In genomic region chr5:150302301-150303069, GRCh38 we compare ENCODE assay signal across 9 cellular contexts. TPM values are rescaled to one million over a fixed set of nuclear protein-coding genes. Genes with fewer than 3 reads are reported as not detected.
DNase-seq lines count a peak whose midpoint lies in the region; ATAC-seq and TF ChIP-seq lines count a peak whose summit lies in the region.
"Had no signal": no experiment of that assay in that cellular context is flagged by ENCODE, and none has a peak within 500 bp of the region (broad histone marks: within the 10 kb centered on the region; RNA-seq: fewer than 3 reads in every experiment).

Gene ARSI (minus strand): TSS chr5:150302905. CDS start chr5:150302373, 532 bp downstream.

- POLR2A ChIA-PET in AG04449 (lab: Yijun Ruan, JAX): interaction anchor here (0.5 to 1.0 kb wide), 4 partner anchors 9 to 147 kb away, joined by 3 read pairs; partner anchors contain the start of gene PDGFRB

- no peaks in the 10 kb centered on the region for H3K27me3 ChIP-seq in fibroblast of lung (ENCODE audit: control insufficient read depth, insufficient read depth, low read length)

- H3K4me3 Mint-ChIP-seq in activated CD8-positive, alpha-beta memory T cell treated with anti-CD3 and anti-CD28 coated beads, Interleukin-2, amount 10 ng/mL, durations not matched to agents 7 days and 5 days: no peak within 1 kb of the TSS

- H3K36me3 Mint-ChIP-seq in activated CD8-positive, alpha-beta memory T cell treated with anti-CD3 and anti-CD28 coated beads, Interleukin-2, amount 10 ng/mL, durations not matched to agents 7 days and 5 days: no peaks in the 10 kb centered on the region

- H3K4me1 Mint-ChIP-seq in activated CD8-positive, alpha-beta memory T cell treated with anti-CD3 and anti-CD28 coated beads, Interleukin-2, amount 10 ng/mL, durations not matched to agents 7 days and 5 days: peaks cover 2% of the 10 kb centered on the region

- no peak within 1 kb of the TSS for H3K27ac Mint-ChIP-seq in activated CD8-positive, alpha-beta memory T cell treated with anti-CD3 and anti-CD28 coated beads, Interleukin-2, amount 10 ng/mL, durations not matched to agents 7 days and 5 days

- H3K27me3 Mint-ChIP-seq in activated CD8-positive, alpha-beta memory T cell treated with anti-CD3 and anti-CD28 coated beads, Interleukin-2, amount 10 ng/mL, durations not matched to agents 7 days and 5 days: peaks cover 64% of the 10 kb centered on the region

- H3K4me2 ChIP-seq in fibroblast of lung (ENCODE audit: extremely low read depth, insufficient read depth, low read length): peak within 1 kb of the TSS; percentile 69

- no peaks in the 10 kb centered on the region for H4K20me1 ChIP-seq in fibroblast of lung (ENCODE audit: control insufficient read depth, extremely low read depth, insufficient read depth, low read length)

- no peak for ATAC-seq in activated CD8-positive, alpha-beta memory T cell treated with anti-CD3 and anti-CD28 coated beads, Interleukin-2, amount 10 ng/mL, durations not matched to agents 7 days and 5 days
- ATAC-seq in HG03442 (IDR thresholded peaks at IDR 0.05; ENCODE audit: unreplicated experiment): no peak
- ATAC-seq in GM19463 (IDR thresholded peaks at IDR 0.05; ENCODE audit: unreplicated experiment): no peak

- H3K36me3 ChIP-seq in fibroblast of lung (ENCODE audit: control insufficient read depth, insufficient read depth, low read length): no peaks in the 10 kb centered on the region

- H3K9me3 Mint-ChIP-seq in activated CD8-positive, alpha-beta memory T cell treated with anti-CD3 and anti-CD28 coated beads, Interleukin-2, amount 10 ng/mL, durations not matched to agents 7 days and 5 days (ENCODE audit: low read depth): no peaks in the 10 kb centered on the region

- CTCF ChIA-PET in AG04449 (lab: Yijun Ruan, JAX): interaction anchor here (1.2 to 2.3 kb wide), 7 partner anchors 8 to 49 kb away, joined by 3 to 8 read pairs (median 6); no protein-coding TSS in a partner anchor
- CTCF ChIA-PET in activated CD8-positive, alpha-beta memory T cell treated with anti-CD3 and anti-CD28 coated beads, Interleukin-2, amount 10 ng/mL, durations not matched to agents 7 days and 5 days (lab: Charles Lee): no interaction called here

- no peak for DNase-seq in AG04449 (ENCODE audit: low read depth, low spot score)
- peak; percentile 97 for DNase-seq in NCI-H226
- DNase-seq in fibroblast of lung (ENCODE audit: low read depth in 2 of 2): peak; percentile 46 to 48
- DNase-seq in myocyte (ENCODE audit: low read depth): peak; percentile 55
- DNase-seq in activated CD8-positive, alpha-beta memory T cell treated with anti-CD3 and anti-CD28 coated beads, Interleukin-2, amount 10 ng/mL, durations not matched to agents 7 days and 5 days: no peak
- DNase-seq in NCI-H1092 (lab: John Stamatoyannopoulos, UW): no peak
- DNase-seq: activated CD4-positive, alpha-beta T cell treated with anti-CD3 and anti-CD28 coated beads for 1 hour had no signal

- H2AFZ ChIP-seq in fibroblast of lung (ENCODE audit: low read length): peak within 1 kb of the TSS; percentile 43

- peaks cover 42% of the 10 kb centered on the region for H3K4me1 ChIP-seq in fibroblast of lung (ENCODE audit: control insufficient read depth, extremely low read depth, insufficient read depth, low read length)

- H3K9me3 ChIP-seq in fibroblast of lung (ENCODE audit: control insufficient read depth, insufficient read depth, low read depth, low read length): no peaks in the 10 kb centered on the region

- peak within 1 kb of the TSS; percentile 74 for H3K27ac ChIP-seq in fibroblast of lung (ENCODE audit: insufficient read depth, low read length)

- H3K79me2 ChIP-seq in fibroblast of lung (ENCODE audit: control insufficient read depth, insufficient read depth, low read length): peaks cover 22% of the 10 kb centered on the region

- H3K9ac ChIP-seq in fibroblast of lung (ENCODE audit: insufficient read depth, low read length): peak within 1 kb of the TSS; percentile 65

- TF ChIP-seq CTCF in AG04449 (IDR thresholded peaks at IDR 0.05; ENCODE audit: insufficient read depth, low read length, missing control alignments) (peak; percentile 65), fibroblast of lung (conservative IDR thresholded peaks at IDR 0.05 in 1 of 2, IDR thresholded peaks at IDR 0.05 in 1 of 2; ENCODE audit: low read depth in 1 of 2, low read length in 2 of 2) (no peak)

- peak within 1 kb of the TSS; percentile 58 for H3K4me3 ChIP-seq in AG04449 (ENCODE audit: low read depth, low read length)
- H3K4me3 ChIP-seq in fibroblast of lung (replicated peaks in 1 of 4; ENCODE audit: control extremely low read depth in 1 of 4, insufficient read depth in 1 of 4, low read depth in 3 of 4, low read length in 4 of 4): peak within 1 kb of the TSS; percentile 26 to 56 (median 46)

RNA-seq across cellular contexts. Expression of gene ARSI, which starts in this region (rescaled TPM):
- total RNA-seq in fibroblast of lung (5.9 and 8.5 TPM in 2 replicates), myocyte (1.7 and 2.4 TPM in 2 replicates)
- 3.3 and 12.5 TPM in 2 replicates for polyA plus RNA-seq in fibroblast of lung
- polyA plus RNA-seq in fibroblast of lung (2012): 6.5 and 18.6 TPM in 2 replicates
- 16.3 and 29.0 TPM in 2 replicates for polyA minus RNA-seq in fibroblast of lung (ENCODE audit: low replicate concordance)
- polyA plus RNA-seq in myocyte (2012): 1.1 TPM
- total RNA-seq in activated CD8-positive, alpha-beta memory T cell treated with anti-CD3 and anti-CD28 coated beads, Interleukin-2, amount 10 ng/mL, durations not matched to agents 7 days and 5 days: not detected

Comparison
In these comparisons a context has a peak if more than half of its experiments do, and no peak if none do; other contexts are left out.
1. DNase-seq: peak in NCI-H226 (single experiment), fibroblast of lung (2 of 2) and myocyte (single experiment); none in AG04449 (single experiment), activated CD8-positive, alpha-beta memory T cell treated with anti-CD3 and anti-CD28 coated beads, Interleukin-2, amount 10 ng/mL, durations not matched to agents 7 days and 5 days (single experiment) and NCI-H1092 (single experiment).